Comparison of ENCODE assay signal across 14 cellular contexts in genomic region chr4:160848901-160849735, GRCh38.
A peak's percentile ranks its signal among the peaks of the same experiment; 100 is the strongest.
DNase-seq lines count a peak whose midpoint lies in the region; ATAC-seq and TF ChIP-seq lines count a peak whose summit lies in the region.
"Had no signal": no experiment of that assay in that cellular context is flagged by ENCODE, and none has a peak within 500 bp of the region (broad histone marks: within the 10 kb centered on the region; RNA-seq: fewer than 3 reads in every experiment).

No MANE protein-coding gene starts in this region.

- TF ChIP-seq POLR2A in spleen (IDR thresholded peaks at IDR 0.05), result no peak

- H2BK12ac ChIP-seq in trophoblast cell (ENCODE audit: low read length), result no peak overlapping the region

- no peaks in the 10 kb centered on the region for H3K4me1 Mint-ChIP-seq in activated T-cell treated with anti-CD3 and anti-CD28 coated beads, Interleukin-2, amount 50 U/mL, for 4 hours (ENCODE audit: low read depth)
- H3K4me1 Mint-ChIP-seq: naive B cell had no signal

- H3K27me3 Mint-ChIP-seq in activated T-cell treated with anti-CD3 and anti-CD28 coated beads, Interleukin-2, amount 50 U/mL, for 4 hours (ENCODE audit: low read depth), result no peaks in the 10 kb centered on the region
- H3K27me3 Mint-ChIP-seq: activated naive CD8-positive, alpha-beta T cell; naive B cell had no signal

- no peak overlapping the region for H3K23ac ChIP-seq in trophoblast cell (ENCODE audit: low read length)

- H3K4me1 ChIP-seq in trophoblast cell (ENCODE audit: control insufficient read depth in 1 of 2, insufficient read depth in 2 of 2, low read length in 2 of 2) (peaks cover 0 to 5% of the 10 kb centered on the region in 2 experiments), spleen (no peaks in the 10 kb centered on the region)

- DNase-seq in ELF-1 (ENCODE audit: low read depth, low spot score) (peak; percentile 1), NCI-H748 treated with DMSO at 0.1 percent for 48 hours (lab: John Stamatoyannopoulos, UW) (peak; percentile 32), epithelial cell of esophagus (ENCODE audit: low read depth) (peak; percentile 36), trophoblast cell (no peak), spleen (no peak)
- DNase-seq in activated T-cell treated with anti-CD3 and anti-CD28 coated beads, Interleukin-2, amount 50 U/mL, for 4 hours, result no peak
- DNase-seq: activated CD8-positive, alpha-beta memory T cell treated with anti-CD3 and anti-CD28 coated beads, Interleukin-2, amount 50 U/mL, for 4 hours; Calu3; naive B cell; NCI-H146; NCI-H82; substantia nigra had no signal

- H3K27ac ChIP-seq in trophoblast cell (ENCODE audit: low read depth, low read length) (peak overlapping the region; percentile 84), spleen (no peak overlapping the region)

- ATAC-seq in GM19351 (IDR thresholded peaks at IDR 0.05; ENCODE audit: unreplicated experiment), result no peak
- no peak for ATAC-seq in activated T-cell treated with anti-CD3 and anti-CD28 coated beads, Interleukin-2, amount 50 U/mL, for 4 hours

- H3K18ac ChIP-seq in trophoblast cell (ENCODE audit: low read length), result no peak overlapping the region

- H3K9me3 ChIP-seq in trophoblast cell (ENCODE audit: insufficient read depth, low read depth, low read length) (no peaks in the 10 kb centered on the region), spleen (no peaks in the 10 kb centered on the region)

- no peaks in the 10 kb centered on the region for H3K36me3 Mint-ChIP-seq in activated T-cell treated with anti-CD3 and anti-CD28 coated beads, Interleukin-2, amount 50 U/mL, for 4 hours (ENCODE audit: insufficient read depth)
- H3K36me3 Mint-ChIP-seq: activated naive CD8-positive, alpha-beta T cell; naive B cell had no signal

- H3K79me1 ChIP-seq in trophoblast cell (ENCODE audit: low read length), result peaks cover 1% of the 10 kb centered on the region

- peak overlapping the region; percentile 58 for H2AFZ ChIP-seq in trophoblast cell (ENCODE audit: insufficient read depth, low read length, poor library complexity)

- no peaks in the 10 kb centered on the region for H3K27me3 ChIP-seq in trophoblast cell (ENCODE audit: insufficient read depth, low read length)
- H3K27me3 ChIP-seq in spleen (replicated peaks in 1 of 7), result no peaks in the 10 kb centered on the region

- no peak overlapping the region for H3K14ac ChIP-seq in trophoblast cell (ENCODE audit: low read length)

- H3K4ac ChIP-seq in trophoblast cell (ENCODE audit: low read depth, low read length), result no peak overlapping the region

- H3K4me3 ChIP-seq in epithelial cell of esophagus (ENCODE audit: low read length), result no peak overlapping the region
- no peak overlapping the region for H3K4me3 ChIP-seq in trophoblast cell (ENCODE audit: low read depth, low read length)
- H3K4me3 ChIP-seq in spleen, result no peak overlapping the region

- no peak overlapping the region for H4K12ac ChIP-seq in trophoblast cell (ENCODE audit: low read depth, low read length)

- TF ChIP-seq CTCF in epithelial cell of esophagus (IDR thresholded peaks at IDR 0.05; ENCODE audit: insufficient read depth, low read depth, low read length, missing control alignments) (no peak), spleen (IDR thresholded peaks at IDR 0.05 in 8 of 11, conservative IDR thresholded peaks at IDR 0.05 in 3 of 11) (no peak)

- peaks cover 13% of the 10 kb centered on the region for H3K9me3 Mint-ChIP-seq in activated T-cell treated with anti-CD3 and anti-CD28 coated beads, Interleukin-2, amount 50 U/mL, for 4 hours

- H4K91ac ChIP-seq in trophoblast cell (ENCODE audit: low read depth, low read length), result no peak overlapping the region

- H2BK5ac ChIP-seq in trophoblast cell (ENCODE audit: low read depth, low read length, poor library complexity), result no peak overlapping the region

- H4K8ac ChIP-seq in trophoblast cell (ENCODE audit: low read depth, low read length), result no peak overlapping the region

- no peak overlapping the region for H3K4me3 Mint-ChIP-seq in activated T-cell treated with anti-CD3 and anti-CD28 coated beads, Interleukin-2, amount 50 U/mL, for 4 hours
- H3K4me3 Mint-ChIP-seq: activated naive CD8-positive, alpha-beta T cell; naive B cell had no signal

- no peak overlapping the region for H2BK120ac ChIP-seq in trophoblast cell (ENCODE audit: insufficient read depth, low read length, poor library complexity)

- no CpG with 5 or more reads among the region's 8 CpGs for WGBS in trophoblast cell (ENCODE audit: extremely low coverage, insufficient coverage, insufficient read length)
- WGBS in spleen, 5 donors, result 55 to 69% (median 63%) methylated on average over 8 of the region's 8 CpGs

- H3K36me3 ChIP-seq in trophoblast cell (ENCODE audit: control insufficient read depth in 1 of 2, insufficient read depth in 2 of 2, low read length in 2 of 2) (no peaks in the 10 kb centered on the region), spleen (no peaks in the 10 kb centered on the region)

- no peak overlapping the region for H2AK5ac ChIP-seq in trophoblast cell (ENCODE audit: low read length)

- no peak overlapping the region for H3K9ac ChIP-seq in trophoblast cell (ENCODE audit: low read length)

- H3K79me2 ChIP-seq in trophoblast cell (ENCODE audit: control insufficient read depth, insufficient read depth, low read length, poor library complexity), result no peaks in the 10 kb centered on the region

- intact Hi-C loops in spleen (cut with DNase I; ENCODE audit: low total_unique reads), result no loop called here

- H3K4me2 ChIP-seq in trophoblast cell (ENCODE audit: low read length), result peak overlapping the region; percentile 50

Comparison
In these comparisons a context has a peak if more than half of its experiments do, and no peak if none do; other contexts are left out.
1. DNase-seq: peak in ELF-1 (single experiment), NCI-H748 treated with DMSO at 0.1 percent for 48 hours (single experiment) and epithelial cell of esophagus (single experiment); none in trophoblast cell (0 of 2), spleen (single experiment) and activated T-cell treated with anti-CD3 and anti-CD28 coated beads, Interleukin-2, amount 50 U/mL, for 4 hours (single experiment).